10 cellular contexts compared by ENCODE assay signal in genomic region chr2:133568172-133568571, GRCh38. TPM values are rescaled to one million over a fixed set of nuclear protein-coding genes. Genes with fewer than 3 reads are reported as not detected.
DNase-seq lines count a peak whose midpoint lies in the region; ATAC-seq, FAIRE-seq and TF ChIP-seq lines count a peak whose summit lies in the region.
"Had no signal": no experiment of that assay in that cellular context is flagged by ENCODE, and none has a peak within 500 bp of the region (broad histone marks: within the 10 kb centered on the region; RNA-seq: fewer than 3 reads in every experiment).

Gene NCKAP5 (minus strand): TSS chr2:133568463. CDS start chr2:133517526, 50,937 bp downstream.

- no peaks in the 10 kb centered on the region for H4K20me1 ChIP-seq in astrocyte (ENCODE audit: insufficient read depth, low read length)

- ATAC-seq in psoas muscle = peak in 2 of 4 donors; percentile 38 to 44
- no peak for ATAC-seq in HG03196 (IDR thresholded peaks at IDR 0.05; ENCODE audit: unreplicated experiment)

- H2AFZ ChIP-seq in astrocyte (ENCODE audit: low read depth, low read length) = peak within 1 kb of the TSS; percentile 71

- FAIRE-seq in astrocyte (lab: Jason Lieb, UNC) = no peak

- H3K9me3 ChIP-seq in astrocyte (ENCODE audit: insufficient read depth, low read depth, low read length) (no peaks in the 10 kb centered on the region), psoas muscle (no peaks in the 10 kb centered on the region)

- H3K4me1 Mint-ChIP-seq in astrocyte (ENCODE audit: low read depth, unreplicated experiment) = peaks cover 20% of the 10 kb centered on the region

- H3K36me3 ChIP-seq in astrocyte (ENCODE audit: insufficient read depth, low read length) (no peaks in the 10 kb centered on the region), psoas muscle (ENCODE audit: insufficient read depth in 1 of 2, low read depth in 1 of 2) (no peaks in the 10 kb centered on the region)

- H3K4me3 Mint-ChIP-seq in astrocyte (ENCODE audit: unreplicated experiment) = peak within 1 kb of the TSS; percentile 28

- peaks cover 2% of the 10 kb centered on the region for H3K27me3 Mint-ChIP-seq in astrocyte (ENCODE audit: low read depth, unreplicated experiment)

- no peaks in the 10 kb centered on the region for H3K9me3 Mint-ChIP-seq in astrocyte (ENCODE audit: unreplicated experiment)

- H3K4me3 ChIP-seq in astrocyte (ENCODE audit: insufficient read depth, low read depth, low read length) (peak within 1 kb of the TSS; percentile 56), psoas muscle (peak within 1 kb of the TSS; percentile 43)

- peak; percentile 57 for DNase-seq in EH (ENCODE audit: low read depth)
- DNase-seq in astrocyte (ENCODE audit: low read depth) = peak; percentile 60
- DNase-seq in hepatic stellate cell (ENCODE audit: low spot score) = peak; percentile 34
- peak in 1 of 2 donors; percentile 44 for DNase-seq in psoas muscle
- DNase-seq in activated effector memory CD4-positive, alpha-beta T cell treated with Interleukin-2 at 50 U/mL for 16 hours = no peak
- no peak for DNase-seq in NOMO-1 (lab: John Stamatoyannopoulos, UW; ENCODE audit: unreplicated experiment in 2 of 2)
- no peak for DNase-seq in NCI-H524 treated with DMSO at 0.1 percent for 48 hours (lab: John Stamatoyannopoulos, UW)
- DNase-seq: islet precursor cell had no signal

- H3K4me2 ChIP-seq in astrocyte (ENCODE audit: low read length) = peak within 1 kb of the TSS; percentile 86

- H3K9ac ChIP-seq in astrocyte (ENCODE audit: low read length) = peak within 1 kb of the TSS; percentile 73

- H3K27me3 ChIP-seq in astrocyte (ENCODE audit: insufficient read depth, low read length) (no peaks in the 10 kb centered on the region), psoas muscle (ENCODE audit: insufficient read depth in 3 of 3, low read length in 2 of 3) (peaks cover 0 to 3% (median 0%) of the 10 kb centered on the region in 3 donors)

- WGBS in psoas muscle, 3 donors = 1 to 10% (median 5%) methylated on average over 12 of the region's 12 CpGs

- peaks cover 35% of the 10 kb centered on the region for H3K4me1 ChIP-seq in astrocyte (ENCODE audit: insufficient read depth, low read length)
- peaks cover 3% of the 10 kb centered on the region for H3K4me1 ChIP-seq in psoas muscle

- peaks cover 6% of the 10 kb centered on the region for H3K36me3 Mint-ChIP-seq in astrocyte (ENCODE audit: low read depth, unreplicated experiment)

- no peaks in the 10 kb centered on the region for H3K79me2 ChIP-seq in astrocyte (ENCODE audit: insufficient read depth, low read length)

- intact Hi-C loops in psoas muscle (cut with DNase I) = loop anchor here in 1 of 2 donors (5.0 to 10.0 kb wide), 2 partner anchors 923 to 1021 kb away; no protein-coding TSS in a partner anchor

- TF ChIP-seq CTCF in astrocyte (IDR thresholded peaks at IDR 0.05; ENCODE audit: insufficient read depth, low read depth, low read length) (peak; percentile 9), psoas muscle (IDR thresholded peaks at IDR 0.05) (no peak)

- peak within 1 kb of the TSS; percentile 58 for H3K27ac Mint-ChIP-seq in astrocyte (ENCODE audit: unreplicated experiment)

- H3K27ac ChIP-seq in astrocyte (ENCODE audit: low read depth, low read length) (peak within 1 kb of the TSS; percentile 58), psoas muscle (peak within 1 kb of the TSS; percentile 58)
- H3K27ac ChIP-seq: HL-60 had no signal

RNA-seq across cellular contexts. Expression of gene NCKAP5, which starts in this region (rescaled TPM):
- total RNA-seq in astrocyte (1.5 and 2.7 TPM in 2 replicates), psoas muscle (1 to 10 TPM in 1 of 4 donors, under 1 TPM in 3; 0.15 to 1.2 (median 0.55) TPM)
- under 1 TPM; 0.03 to 0.22 (median 0.05) TPM for polyA plus RNA-seq in psoas muscle

Comparison
In these comparisons a context has a peak if more than half of its experiments do, and no peak if none do; other contexts are left out.
1. DNase-seq: peak in EH (single experiment), astrocyte (single experiment) and hepatic stellate cell (single experiment); none in activated effector memory CD4-positive, alpha-beta T cell treated with Interleukin-2 at 50 U/mL for 16 hours (single experiment), NOMO-1 (0 of 2) and NCI-H524 treated with DMSO at 0.1 percent for 48 hours (single experiment).